In genomic region chr12:92034083-92034482, GRCh38 we compare ENCODE assay signal across 11 cellular contexts.
DNase-seq lines count a peak whose midpoint lies in the region; ATAC-seq and TF ChIP-seq lines count a peak whose summit lies in the region.
"Had no signal": no experiment of that assay in that cellular context is flagged by ENCODE, and none has a peak within 500 bp of the region (broad histone marks: within the 10 kb centered on the region; RNA-seq: fewer than 3 reads in every experiment).

No MANE protein-coding gene starts in this region.

- peak overlapping the region in 1 of 2 experiments; percentile 96 for H2BK12ac ChIP-seq in mesenchymal stem cell (ENCODE audit: low read length in 2 of 2)

- no peak overlapping the region for H2AFZ ChIP-seq in mesenchymal stem cell (ENCODE audit: low read depth, low read length)
- no peak overlapping the region for H2AFZ ChIP-seq in GM23338

- no peak overlapping the region for H3K9ac ChIP-seq in mesenchymal stem cell (ENCODE audit: low read length)

- peak overlapping the region in 1 of 2 experiments; percentile 63 for H3K4ac ChIP-seq in mesenchymal stem cell (ENCODE audit: low read depth in 1 of 2, low read length in 2 of 2)

- H4K91ac ChIP-seq in mesenchymal stem cell (ENCODE audit: low read length): no peak overlapping the region

- ATAC-seq in stimulated activated naive CD8-positive, alpha-beta T cell treated with anti-CD3 and anti-CD28 coated beads, Interleukin-15, Interleukin-2, amounts not matched to agents 100 U/mL and 50 U/mL, for 24 hours: no peak
- ATAC-seq in gastrocnemius medialis: no peak
- no peak for ATAC-seq in GM23338
- no peak for ATAC-seq in HG03432 (IDR thresholded peaks at IDR 0.05; ENCODE audit: unreplicated experiment)

- H3K27me3 ChIP-seq in mesenchymal stem cell (ENCODE audit: control insufficient read depth in 1 of 2, insufficient read depth in 1 of 2, low read length in 2 of 2) (no peaks in the 10 kb centered on the region), vagina (no peaks in the 10 kb centered on the region), gastrocnemius medialis (no peaks in the 10 kb centered on the region), GM23338 (ENCODE audit: insufficient read depth) (no peaks in the 10 kb centered on the region)
- H3K27me3 ChIP-seq: BE2C had no signal

- no peak overlapping the region for H3K4me2 ChIP-seq in mesenchymal stem cell (ENCODE audit: low read length, poor library complexity, severe bottlenecking)
- H3K4me2 ChIP-seq in GM23338: no peak overlapping the region

- no peak overlapping the region for H2BK5ac ChIP-seq in mesenchymal stem cell (ENCODE audit: low read depth, low read length, poor library complexity, severe bottlenecking)

- peaks cover 12% of the 10 kb centered on the region for H3K36me3 Mint-ChIP-seq in stimulated activated naive CD8-positive, alpha-beta T cell treated with anti-CD3 and anti-CD28 coated beads, Interleukin-15, Interleukin-2, amounts not matched to agents 100 ng/mL and 50 ng/mL, for 24 hours (ENCODE audit: low read depth)
- peaks cover 25% of the 10 kb centered on the region for H3K36me3 Mint-ChIP-seq in activated naive CD8-positive, alpha-beta T cell treated with anti-CD3 and anti-CD28 coated beads for 36 hours
- no peaks in the 10 kb centered on the region for H3K36me3 Mint-ChIP-seq in GM23338 (ENCODE audit: low read depth)

- peaks cover 5% of the 10 kb centered on the region for H3K9me3 Mint-ChIP-seq in stimulated activated naive CD8-positive, alpha-beta T cell treated with anti-CD3 and anti-CD28 coated beads, Interleukin-15, Interleukin-2, amounts not matched to agents 100 ng/mL and 50 ng/mL, for 24 hours
- peaks cover 12% of the 10 kb centered on the region for H3K9me3 Mint-ChIP-seq in activated naive CD8-positive, alpha-beta T cell treated with anti-CD3 and anti-CD28 coated beads for 36 hours
- H3K9me3 Mint-ChIP-seq in GM23338: no peaks in the 10 kb centered on the region

- no peak overlapping the region for H2BK15ac ChIP-seq in mesenchymal stem cell (ENCODE audit: low read depth, poor library complexity, severe bottlenecking)

- H4K8ac ChIP-seq in mesenchymal stem cell (ENCODE audit: low read length): no peak overlapping the region

- TF ChIP-seq CTCF in vagina (IDR thresholded peaks at IDR 0.05) (no peak), gastrocnemius medialis (IDR thresholded peaks at IDR 0.05 in 4 of 5, conservative IDR thresholded peaks at IDR 0.05 in 1 of 5) (no peak), GM23338 (conservative IDR thresholded peaks at IDR 0.05; ENCODE audit: low read depth in 2 of 2) (no peak)

- H3K79me2 ChIP-seq in GM23338 (replicated peaks; ENCODE audit: insufficient read depth): no peaks in the 10 kb centered on the region

- TF ChIP-seq POLR2A in vagina (IDR thresholded peaks at IDR 0.05): no peak
- TF ChIP-seq POLR2A in gastrocnemius medialis (IDR thresholded peaks at IDR 0.05): no peak

- H3K27ac ChIP-seq in mesenchymal stem cell (ENCODE audit: low read length, poor library complexity, severe bottlenecking) (no peak overlapping the region), vagina (peak overlapping the region; percentile 67), gastrocnemius medialis (peak overlapping the region in 2 of 4 donors; percentile 21 to 58), GM23338 (ENCODE audit: low read depth) (no peak overlapping the region)

- H3K23ac ChIP-seq in mesenchymal stem cell (ENCODE audit: low read length in 2 of 2): no peak overlapping the region

- H3K4me1 ChIP-seq in mesenchymal stem cell (ENCODE audit: control insufficient read depth, insufficient read depth, low read depth, low read length) (peaks cover 2% of the 10 kb centered on the region), vagina (peaks cover 46% of the 10 kb centered on the region), gastrocnemius medialis (peaks cover 19 to 31% of the 10 kb centered on the region in 2 donors), GM23338 (ENCODE audit: insufficient read depth) (peaks cover 25% of the 10 kb centered on the region)

- no peak overlapping the region for H3K27ac Mint-ChIP-seq in stimulated activated naive CD8-positive, alpha-beta T cell treated with anti-CD3 and anti-CD28 coated beads, Interleukin-15, Interleukin-2, amounts not matched to agents 100 ng/mL and 50 ng/mL, for 24 hours
- peak overlapping the region; percentile 95 for H3K27ac Mint-ChIP-seq in activated naive CD8-positive, alpha-beta T cell treated with anti-CD3 and anti-CD28 coated beads for 36 hours
- H3K27ac Mint-ChIP-seq in GM23338: no peak overlapping the region

- H4K20me1 ChIP-seq in GM23338 (replicated peaks; ENCODE audit: insufficient read depth): no peaks in the 10 kb centered on the region

- in situ Hi-C loops in gastrocnemius medialis (cut with MboI; ENCODE audit: low sequenced_read_pairs in 4 of 4): no loop called here

- H2AK5ac ChIP-seq in mesenchymal stem cell (ENCODE audit: low read length, severe bottlenecking): no peak overlapping the region

- H3K9me3 ChIP-seq in mesenchymal stem cell (ENCODE audit: control insufficient read depth, low read length) (no peaks in the 10 kb centered on the region), vagina (no peaks in the 10 kb centered on the region), gastrocnemius medialis (no peaks in the 10 kb centered on the region)
- H3K9me3 ChIP-seq: BE2C had no signal

- H3K9me2 ChIP-seq in GM23338 (ENCODE audit: insufficient read depth): peaks cover 6% of the 10 kb centered on the region; the same call in 1 of the 2 replicates

- peaks cover 93% of the 10 kb centered on the region for H3K4me1 Mint-ChIP-seq in stimulated activated naive CD8-positive, alpha-beta T cell treated with anti-CD3 and anti-CD28 coated beads, Interleukin-15, Interleukin-2, amounts not matched to agents 100 ng/mL and 50 ng/mL, for 24 hours (ENCODE audit: low read depth)
- H3K4me1 Mint-ChIP-seq in activated naive CD8-positive, alpha-beta T cell treated with anti-CD3 and anti-CD28 coated beads for 36 hours: peaks cover 81% of the 10 kb centered on the region
- peaks cover 46% of the 10 kb centered on the region for H3K4me1 Mint-ChIP-seq in GM23338

- DNase-seq in stimulated activated naive CD8-positive, alpha-beta T cell treated with anti-CD3 and anti-CD28 coated beads, Interleukin-15, Interleukin-2, amounts not matched to agents 100 U/mL and 50 U/mL, for 24 hours: no peak
- no peak for DNase-seq in activated naive CD8-positive, alpha-beta T cell treated with anti-CD3 and anti-CD28 coated beads for 36 hours
- DNase-seq in mesenchymal stem cell: no peak
- no peak for DNase-seq in vagina (ENCODE audit: extremely low spot score in 2 of 2)
- no peak for DNase-seq in gastrocnemius medialis
- no peak for DNase-seq in GM23338 (ENCODE audit: low spot score)
- DNase-seq: BE2C, NCI-H82, Right ventricle myocardium superior had no signal

- no peaks in the 10 kb centered on the region for H3F3A ChIP-seq in GM23338 (replicated peaks; ENCODE audit: low read depth)

- H3K4me3 ChIP-seq in mesenchymal stem cell (ENCODE audit: insufficient read depth in 1 of 2, low read depth in 1 of 2, low read length in 2 of 2) (no peak overlapping the region), vagina (no peak overlapping the region), gastrocnemius medialis (no peak overlapping the region), GM23338 (no peak overlapping the region)

- H3K14ac ChIP-seq in mesenchymal stem cell (ENCODE audit: low read length in 2 of 2): no peak overlapping the region

- H3K18ac ChIP-seq in mesenchymal stem cell (ENCODE audit: low read depth in 1 of 2, low read length in 2 of 2): peak overlapping the region in 1 of 2 experiments; percentile 46

- peak overlapping the region; percentile 78 for H2BK120ac ChIP-seq in mesenchymal stem cell (ENCODE audit: low read depth, low read length)

- no peaks in the 10 kb centered on the region for H3K79me1 ChIP-seq in mesenchymal stem cell (replicated peaks; ENCODE audit: low read length, poor library complexity, severe bottlenecking)

- H3K4me3 Mint-ChIP-seq in stimulated activated naive CD8-positive, alpha-beta T cell treated with anti-CD3 and anti-CD28 coated beads, Interleukin-15, Interleukin-2, amounts not matched to agents 100 ng/mL and 50 ng/mL, for 24 hours: peak overlapping the region; percentile 88
- no peak overlapping the region for H3K4me3 Mint-ChIP-seq in activated naive CD8-positive, alpha-beta T cell treated with anti-CD3 and anti-CD28 coated beads for 36 hours
- no peak overlapping the region for H3K4me3 Mint-ChIP-seq in GM23338

- no peaks in the 10 kb centered on the region for H3K27me3 Mint-ChIP-seq in stimulated activated naive CD8-positive, alpha-beta T cell treated with anti-CD3 and anti-CD28 coated beads, Interleukin-15, Interleukin-2, amounts not matched to agents 100 ng/mL and 50 ng/mL, for 24 hours
- no peaks in the 10 kb centered on the region for H3K27me3 Mint-ChIP-seq in activated naive CD8-positive, alpha-beta T cell treated with anti-CD3 and anti-CD28 coated beads for 36 hours
- no peaks in the 10 kb centered on the region for H3K27me3 Mint-ChIP-seq in GM23338 (ENCODE audit: insufficient read depth, low read depth, poor library complexity)

- 100% methylated on average over 1 of the region's 2 CpGs for WGBS in mesenchymal stem cell

- intact Hi-C loops in vagina (cut with DNase I) (no loop called here), gastrocnemius medialis (cut with DNase I; ENCODE audit: low total_unique reads) (loop anchor here (5.0 kb wide), 1 partner anchor 108 kb away; no protein-coding TSS in a partner anchor)

- H3K36me3 ChIP-seq in mesenchymal stem cell (ENCODE audit: control insufficient read depth in 1 of 2, insufficient read depth in 2 of 2, low read depth in 1 of 2, low read length in 2 of 2): no peaks in the 10 kb centered on the region
- H3K36me3 ChIP-seq in vagina: no peaks in the 10 kb centered on the region
- no peaks in the 10 kb centered on the region for H3K36me3 ChIP-seq in gastrocnemius medialis
- H3K36me3 ChIP-seq in GM23338 (ENCODE audit: insufficient read depth): no peaks in the 10 kb centered on the region
- H3K36me3 ChIP-seq: BE2C had no signal

TF ChIP-seq in GM23338, 12 proteins besides CTCF, POLR2A, EP300 and RAD21 (continues in another document):
- TF ChIP-seq ZNF331 (CRISPR knock-in tag; IDR thresholded peaks at IDR 0.05; ENCODE audit: low read depth): no peak
- TF ChIP-seq STAT1 (IDR thresholded peaks at IDR 0.05; ENCODE audit: unreplicated experiment): no peak
- no peak for TF ChIP-seq ETS1 (IDR thresholded peaks at IDR 0.05)
- TF ChIP-seq EZH2phosphoT487 (IDR thresholded peaks at IDR 0.05; ENCODE audit: unreplicated experiment): no peak
- TF ChIP-seq NANOG (IDR thresholded peaks at IDR 0.05; ENCODE audit: borderline replicate concordance): no peak
